In genomic region chr5:126368239-126368812, GRCh38 we compare ENCODE assay signal across 1 cellular context.
A peak's percentile ranks its signal among the peaks of the same experiment; 100 is the strongest.
TF ChIP-seq lines count a peak whose summit lies in the region.

No MANE protein-coding gene starts in this region.

TF ChIP-seq in HepG2, 621 proteins besides CTCF, POLR2A, EP300 and RAD21 (continued from another document):
- TF ChIP-seq PAXIP1 (CRISPR knock-in tag; conservative IDR thresholded peaks at IDR 0.05) (peak; percentile 57), HNF1B (CRISPR knock-in tag; IDR thresholded peaks at IDR 0.05) (no peak), CREB1 (IDR thresholded peaks at IDR 0.05) (peak; percentile 43; the same call in 1 of the 2 replicates), CREB1 (CRISPR knock-in tag; IDR thresholded peaks at IDR 0.05) (no peak), ZSCAN30 (CRISPR knock-in tag; IDR thresholded peaks at IDR 0.05) (no peak), ZNF121 (CRISPR knock-in tag; IDR thresholded peaks at IDR 0.05) (no peak), RARA (CRISPR knock-in tag; IDR thresholded peaks at IDR 0.05) (peak; percentile 93), CBFB (CRISPR knock-in tag; IDR thresholded peaks at IDR 0.05) (no peak), MEF2D (CRISPR knock-in tag; IDR thresholded peaks at IDR 0.05) (peak; percentile 77; the same call in 1 of the 2 replicates), PPARG (CRISPR knock-in tag; conservative IDR thresholded peaks at IDR 0.05) (peak; percentile 95), ZNF510 (CRISPR knock-in tag; IDR thresholded peaks at IDR 0.05; ENCODE audit: low read depth) (no peak), REST (IDR thresholded peaks at IDR 0.05; ENCODE audit: borderline replicate concordance in 1 of 2, low read depth in 1 of 2, low read length in 2 of 2) (0 out of 4 replicates have a peak, but pooled peaks of 1 of the 2 experiments have one; percentile 6), ZNF672 (CRISPR knock-in tag; IDR thresholded peaks at IDR 0.05) (no peak), SAP130 (CRISPR knock-in tag; IDR thresholded peaks at IDR 0.05; ENCODE audit: low read depth) (peak; percentile 57), ZNF629 (CRISPR knock-in tag; conservative IDR thresholded peaks at IDR 0.05) (no peak), MBD4 (IDR thresholded peaks at IDR 0.05; ENCODE audit: borderline replicate concordance, low read length) (no peak), FOXJ3 (CRISPR knock-in tag; IDR thresholded peaks at IDR 0.05; ENCODE audit: borderline replicate concordance) (peak; percentile 31; the same call in 1 of the 2 replicates), BCL6 (CRISPR knock-in tag; IDR thresholded peaks at IDR 0.05) (peak; percentile 84), FOXP4 (CRISPR knock-in tag; IDR thresholded peaks at IDR 0.05) (peak; percentile 79), ZNF577 (CRISPR knock-in tag; IDR thresholded peaks at IDR 0.05; ENCODE audit: borderline replicate concordance, low read depth) (no peak), FOXA3 (CRISPR knock-in tag; IDR thresholded peaks at IDR 0.05) (peak; percentile 49), GFI1 (CRISPR knock-in tag; IDR thresholded peaks at IDR 0.05; ENCODE audit: borderline replicate concordance) (no peak), ATF1 (CRISPR knock-in tag; IDR thresholded peaks at IDR 0.05) (peak; percentile 30; the same call in 1 of the 2 replicates), ZNF280D (CRISPR knock-in tag; IDR thresholded peaks at IDR 0.05) (no peak), NR3C1 (CRISPR knock-in tag; IDR thresholded peaks at IDR 0.05) (no peak)
